Comparison of ENCODE assay signal across 8 cellular contexts in genomic region chr7:37201003-37201875, GRCh38.
DNase-seq lines count a peak whose midpoint lies in the region; ATAC-seq and TF ChIP-seq lines count a peak whose summit lies in the region.

No MANE protein-coding gene starts in this region.

- no peak for TF ChIP-seq POLR2A in suprapubic skin (IDR thresholded peaks at IDR 0.05)

- no peaks in the 10 kb centered on the region for H3K9me2 ChIP-seq in OCI-LY7 (ENCODE audit: insufficient read depth, low read length)

- H3K36me3 ChIP-seq in OCI-LY7 (ENCODE audit: insufficient read depth, low read length) (peaks cover 68% of the 10 kb centered on the region), suprapubic skin (peaks cover 6% of the 10 kb centered on the region)

- H3K79me2 ChIP-seq in OCI-LY7 (ENCODE audit: insufficient read depth, low read depth, low read length) = no peaks in the 10 kb centered on the region

- no peak overlapping the region for H2AFZ ChIP-seq in OCI-LY7 (ENCODE audit: low read length)

- H3K4me3 ChIP-seq in OCI-LY7 (ENCODE audit: low read depth, low read length, poor library complexity, severe bottlenecking) (no peak overlapping the region), fibroblast of the aortic adventitia (ENCODE audit: low read depth, low read length) (no peak overlapping the region), suprapubic skin (no peak overlapping the region)

- CTCF ChIA-PET in OCI-LY7 (lab: Charles Lee; ENCODE audit: unreplicated experiment) = interaction anchor here (0.6 kb wide), 2 partner anchors 19 to 140 kb away, joined by 3 read pairs; no protein-coding TSS in a partner anchor

- TF ChIP-seq CTCF in OCI-LY7 (conservative IDR thresholded peaks at IDR 0.05; ENCODE audit: low read length) (peak; percentile 89), fibroblast of the aortic adventitia (IDR thresholded peaks at IDR 0.05; ENCODE audit: insufficient read depth, low read length) (peak; percentile 84), nephron progenitor cell (IDR thresholded peaks at IDR 0.05) (peak; percentile 75), suprapubic skin (IDR thresholded peaks at IDR 0.05) (peak; percentile 47 to 76)

- peak; percentile 14 for DNase-seq in NK-92 treated with Interleukin-12 subunit alpha and Interleukin-12 subunit beta, amount 100 ng/mL, for 24 hours (lab: John Stamatoyannopoulos, UW)
- DNase-seq in NK-92 (lab: John Stamatoyannopoulos, UW; ENCODE audit: unreplicated experiment) (no peak), HuH-7.5 (ENCODE audit: low spot score) (peak; percentile 66), OCI-LY7 (ENCODE audit: low spot score) (peak; percentile 64), fibroblast of the aortic adventitia (ENCODE audit: low read depth) (peak; percentile 85), nephron progenitor cell (peak; percentile 83), suprapubic skin (ENCODE audit: low spot score in 2 of 2) (peak; percentile 83 to 89)

- H3K27me3 Mint-ChIP-seq in activated T-helper 17 cell treated with anti-CD3 and anti-CD28 coated beads, Interleukin-2, amount 50 U/mL, for 72 hours = no peaks in the 10 kb centered on the region
- H3K27me3 Mint-ChIP-seq in nephron progenitor cell (ENCODE audit: low read depth, poor library complexity) = peaks cover 7% of the 10 kb centered on the region

- intact Hi-C loops in OCI-LY7 (cut with micrococcal nuclease; ENCODE audit: unreplicated experiment) = loop anchor here (1.0 kb wide), 1 partner anchor 152 kb away; no protein-coding TSS in a partner anchor

- BruUV-seq in OCI-LY7 (replicated peaks; lab: Mats Ljungman, UMichigan) = no TSS peak

- H4K20me1 ChIP-seq in OCI-LY7 (ENCODE audit: insufficient read depth, low read length) = peaks cover 5% of the 10 kb centered on the region

- no peak for TF ChIP-seq EP300 in suprapubic skin (IDR thresholded peaks at IDR 0.05)

- POLR2A ChIA-PET in OCI-LY7 (lab: Charles Lee) = interaction anchor here (0.7 to 1.3 kb wide), 2 partner anchors 80 to 150 kb away, joined by 4 to 6 read pairs; no protein-coding TSS in a partner anchor

- peaks cover 26% of the 10 kb centered on the region for H3K4me1 ChIP-seq in OCI-LY7 (ENCODE audit: insufficient read depth, low read length, poor library complexity, severe bottlenecking)
- H3K4me1 ChIP-seq in suprapubic skin = peaks cover 12% of the 10 kb centered on the region

- no peaks in the 10 kb centered on the region for H3K27me3 ChIP-seq in suprapubic skin

- H3K4me2 ChIP-seq in OCI-LY7 (ENCODE audit: low read length) = peak overlapping the region; percentile 51

- no peak overlapping the region for H3K27ac Mint-ChIP-seq in activated T-helper 17 cell treated with anti-CD3 and anti-CD28 coated beads, Interleukin-2, amount 50 U/mL, for 72 hours
- H3K27ac Mint-ChIP-seq in nephron progenitor cell = no peak overlapping the region

- no peak overlapping the region for H3K4me3 Mint-ChIP-seq in activated T-helper 17 cell treated with anti-CD3 and anti-CD28 coated beads, Interleukin-2, amount 50 U/mL, for 72 hours
- H3K4me3 Mint-ChIP-seq in nephron progenitor cell = no peak overlapping the region

- no peaks in the 10 kb centered on the region for H3K9me3 Mint-ChIP-seq in activated T-helper 17 cell treated with anti-CD3 and anti-CD28 coated beads, Interleukin-2, amount 50 U/mL, for 72 hours
- no peaks in the 10 kb centered on the region for H3K9me3 Mint-ChIP-seq in nephron progenitor cell

- peaks cover 5% of the 10 kb centered on the region for H3K4me1 Mint-ChIP-seq in activated T-helper 17 cell treated with anti-CD3 and anti-CD28 coated beads, Interleukin-2, amount 50 U/mL, for 72 hours
- H3K4me1 Mint-ChIP-seq in nephron progenitor cell = peaks cover 44% of the 10 kb centered on the region

- WGBS in suprapubic skin = 35% methylated on average over 6 of the region's 6 CpGs

- no peaks in the 10 kb centered on the region for H3K9me3 ChIP-seq in OCI-LY7 (ENCODE audit: low read length)
- no peaks in the 10 kb centered on the region for H3K9me3 ChIP-seq in suprapubic skin

- H3K27ac ChIP-seq in OCI-LY7 (ENCODE audit: low read depth, low read length, poor library complexity, severe bottlenecking) (peak overlapping the region; percentile 30), suprapubic skin (peak overlapping the region; percentile 58)

- peak; percentile 44 for ATAC-seq in activated T-helper 17 cell treated with anti-CD3 and anti-CD28 coated beads, Interleukin-2, amount 50 U/mL, for 72 hours (replicated peaks)

- peaks cover 74% of the 10 kb centered on the region for H3K36me3 Mint-ChIP-seq in activated T-helper 17 cell treated with anti-CD3 and anti-CD28 coated beads, Interleukin-2, amount 50 U/mL, for 72 hours (ENCODE audit: low read depth)
- peaks cover 15% of the 10 kb centered on the region for H3K36me3 Mint-ChIP-seq in nephron progenitor cell (ENCODE audit: low read depth)
